1 cellular context compared by ENCODE assay signal in genomic region chr10:91607661-91608442, GRCh38.
TF ChIP-seq lines count a peak whose summit lies in the region.

No MANE protein-coding gene starts in this region.

TF ChIP-seq in HepG2, 621 proteins besides CTCF, POLR2A, EP300 and RAD21 (continued from another document):
- TF ChIP-seq ZNF430 (CRISPR knock-in tag; IDR thresholded peaks at IDR 0.05) (no peak), PRDM10 (CRISPR knock-in tag; IDR thresholded peaks at IDR 0.05; ENCODE audit: low read depth) (no peak), ZSCAN12 (CRISPR knock-in tag; IDR thresholded peaks at IDR 0.05) (no peak), FOXJ3 (CRISPR knock-in tag; IDR thresholded peaks at IDR 0.05; ENCODE audit: borderline replicate concordance) (no peak), RBM22 (optimal IDR thresholded peaks at IDR 0.05; ENCODE audit: low read length) (no peak)
